ENCODE assay signal across 8 cellular contexts in genomic region chr7:127651556-127652332, GRCh38. TPM values are rescaled to one million over a fixed set of nuclear protein-coding genes. Genes with fewer than 3 reads are reported as not detected.
DNase-seq lines count a peak whose midpoint lies in the region; ATAC-seq, FAIRE-seq and TF ChIP-seq lines count a peak whose summit lies in the region.

SND1 (plus strand) TSS chr7:127652194; CDS start chr7:127652374, 180 bp downstream.

- CTCF ChIA-PET in AG04449 (lab: Yijun Ruan, JAX): no interaction called here

- WGBS in small intestine, 3 donors: 0 to 1% (median 1%) methylated on average over 64 to 67 of the region's 67 CpGs

- H3K9me3 ChIP-seq in iPS-20b (ENCODE audit: insufficient read depth, low read depth, low read length) (no peaks in the 10 kb centered on the region), small intestine (ENCODE audit: control insufficient read depth, low read depth) (no peaks in the 10 kb centered on the region)

- peak within 1 kb of the TSS; percentile 96 for H3K9ac ChIP-seq in iPS-20b (ENCODE audit: low read depth, low read length)

- ATAC-seq in GM18907 (IDR thresholded peaks at IDR 0.05; ENCODE audit: unreplicated experiment) (peak; percentile 96), HG03159 (IDR thresholded peaks at IDR 0.05; ENCODE audit: unreplicated experiment) (peak; percentile 97)

- TF ChIP-seq CTCF in AG04449 (IDR thresholded peaks at IDR 0.05; ENCODE audit: insufficient read depth, low read length, missing control alignments) (no peak), WI38 (IDR thresholded peaks at IDR 0.05; ENCODE audit: low read depth, low read length) (no peak), bronchial epithelial cell (IDR thresholded peaks at IDR 0.05; ENCODE audit: insufficient read depth, low read length, severe bottlenecking) (no peak)

- H3K4me1 ChIP-seq in iPS-20b (ENCODE audit: insufficient read depth, low read length) (peaks cover 24% of the 10 kb centered on the region), small intestine (ENCODE audit: control insufficient read depth in 2 of 2, insufficient read depth in 1 of 2, low read depth in 1 of 2, low read length in 1 of 2) (peaks cover 0 to 15% of the 10 kb centered on the region in 2 donors)

- H3K27me3 ChIP-seq in bronchial epithelial cell (ENCODE audit: control insufficient read depth, insufficient read depth, low read length) (no peaks in the 10 kb centered on the region), iPS-20b (ENCODE audit: insufficient read depth, low read length) (no peaks in the 10 kb centered on the region), small intestine (ENCODE audit: control insufficient read depth in 2 of 2, insufficient read depth in 2 of 2, low read length in 2 of 2) (no peaks in the 10 kb centered on the region)

- POLR2A ChIA-PET in AG04449 (lab: Yijun Ruan, JAX): interaction anchor here (0.9 kb wide), 1 partner anchor 23 kb away, joined by 3 read pairs; no protein-coding TSS in a partner anchor

- DNase-seq in AG04449 (ENCODE audit: low read depth, low spot score) (peak; percentile 95), NCI-H2227 treated with DMSO at 0.1 percent for 48 hours (lab: John Stamatoyannopoulos, UW) (peak; percentile 99), bronchial epithelial cell (ENCODE audit: low read depth) (peak; percentile 97), small intestine (peak; percentile 100)

- H3K4me3 ChIP-seq in AG04449 (ENCODE audit: low read depth, low read length) (peak within 1 kb of the TSS; percentile 99), WI38 (ENCODE audit: low read depth, low read length) (peak within 1 kb of the TSS; percentile 100), bronchial epithelial cell (ENCODE audit: low read depth, low read length) (peak within 1 kb of the TSS; percentile 87), iPS-20b (ENCODE audit: low read length) (peak within 1 kb of the TSS; percentile 86), small intestine (ENCODE audit: low read depth in 1 of 2, low read length in 2 of 2) (peak within 1 kb of the TSS; percentile 84 to 85)

- FAIRE-seq in bronchial epithelial cell (lab: Jason Lieb, UNC) (no peak), small intestine (lab: Jason Lieb, UNC) (no peak)

- no peaks in the 10 kb centered on the region for H3K36me3 ChIP-seq in bronchial epithelial cell (ENCODE audit: control insufficient read depth, insufficient read depth, low read length)
- peaks cover 13% of the 10 kb centered on the region; the same call in 1 of the 2 replicates for H3K36me3 ChIP-seq in iPS-20b (ENCODE audit: insufficient read depth, low read depth, low read length)
- no peaks in the 10 kb centered on the region for H3K36me3 ChIP-seq in small intestine (ENCODE audit: control insufficient read depth in 2 of 2, insufficient read depth in 2 of 2, low read length in 2 of 2)

- H3K27ac ChIP-seq in iPS-20b (ENCODE audit: low read length) (peak within 1 kb of the TSS; percentile 68), small intestine (ENCODE audit: low read depth in 1 of 2, low read length in 1 of 2) (peak within 1 kb of the TSS; percentile 96)

RNA-seq across cellular contexts. Expression of gene SND1, which starts in this region (rescaled TPM):
- 138 and 232 TPM in 2 replicates for total RNA-seq in bronchial epithelial cell
- polyA plus RNA-seq in small intestine: 100 to 1,000 TPM in 1 of 3 donors, 10 to 100 TPM in 2; 47.2 to 122 (median 62.1) TPM

Comparison
In these comparisons a context has a peak if more than half of its experiments do, and no peak if none do; other contexts are left out.
1. Peak in every context shown above with its lines: DNase-seq, ATAC-seq, H3K4me3 ChIP-seq and H3K27ac ChIP-seq.